Comparison of ENCODE assay signal across 23 cellular contexts in genomic region chr18:33946322-33946721, GRCh38.
DNase-seq lines count a peak whose midpoint lies in the region; ATAC-seq, FAIRE-seq and TF ChIP-seq lines count a peak whose summit lies in the region.
"Had no signal": no experiment of that assay in that cellular context is flagged by ENCODE, and none has a peak within 500 bp of the region (broad histone marks: within the 10 kb centered on the region; RNA-seq: fewer than 3 reads in every experiment).

No MANE protein-coding gene starts in this region.

- H4K20me1 ChIP-seq in astrocyte (ENCODE audit: insufficient read depth, low read length), result no peaks in the 10 kb centered on the region

- H3K36me3 ChIP-seq in SK-N-MC (ENCODE audit: insufficient read depth, low read length) (no peaks in the 10 kb centered on the region), astrocyte (ENCODE audit: insufficient read depth, low read length) (no peaks in the 10 kb centered on the region)
- H3K36me3 ChIP-seq: BE2C, HAP-1 had no signal

- no peaks in the 10 kb centered on the region for H3K27me3 Mint-ChIP-seq in astrocyte (ENCODE audit: low read depth, unreplicated experiment)
- H3K27me3 Mint-ChIP-seq in effector memory CD8-positive, alpha-beta T cell, result no peaks in the 10 kb centered on the region
- H3K27me3 Mint-ChIP-seq: CD4-positive, CD25-positive, alpha-beta regulatory T cell; CD8-positive, alpha-beta memory T cell had no signal

- H2AFZ ChIP-seq in astrocyte (ENCODE audit: low read depth, low read length), result no peak overlapping the region
- H2AFZ ChIP-seq: GM23248 had no signal

- no peak for ATAC-seq in effector memory CD8-positive, alpha-beta T cell (replicated peaks)
- no peak for ATAC-seq in HG02981 (IDR thresholded peaks at IDR 0.05; ENCODE audit: unreplicated experiment)

- H3K27ac ChIP-seq in SK-N-MC, result no peak overlapping the region
- H3K27ac ChIP-seq in astrocyte (ENCODE audit: low read depth, low read length), result no peak overlapping the region
- H3K27ac ChIP-seq: GM23248, HL-60 had no signal

- no peaks in the 10 kb centered on the region for H3K79me2 ChIP-seq in astrocyte (ENCODE audit: insufficient read depth, low read length)

- H3K4me1 Mint-ChIP-seq in astrocyte (ENCODE audit: low read depth, unreplicated experiment), result peaks cover 7% of the 10 kb centered on the region
- H3K4me1 Mint-ChIP-seq in effector memory CD8-positive, alpha-beta T cell (ENCODE audit: low read depth in 2 of 2), result no peaks in the 10 kb centered on the region
- H3K4me1 Mint-ChIP-seq: CD4-positive, CD25-positive, alpha-beta regulatory T cell; CD8-positive, alpha-beta memory T cell had no signal

- H3K9me3 Mint-ChIP-seq in astrocyte (ENCODE audit: unreplicated experiment), result no peaks in the 10 kb centered on the region
- H3K9me3 Mint-ChIP-seq in effector memory CD8-positive, alpha-beta T cell, result peaks cover 4% of the 10 kb centered on the region in 2 donors

- no peak overlapping the region for H3K4me2 ChIP-seq in astrocyte (ENCODE audit: low read length)

- H3K4me3 Mint-ChIP-seq in astrocyte (ENCODE audit: unreplicated experiment), result no peak overlapping the region
- no peak overlapping the region for H3K4me3 Mint-ChIP-seq in effector memory CD8-positive, alpha-beta T cell
- H3K4me3 Mint-ChIP-seq: CD4-positive, CD25-positive, alpha-beta regulatory T cell; CD8-positive, alpha-beta memory T cell had no signal

- no peak overlapping the region for H3K9ac ChIP-seq in SK-N-MC (ENCODE audit: insufficient read length)
- no peak overlapping the region for H3K9ac ChIP-seq in astrocyte (ENCODE audit: low read length)
- H3K9ac ChIP-seq: GM23248 had no signal

- no peaks in the 10 kb centered on the region for H3K4me1 ChIP-seq in astrocyte (ENCODE audit: insufficient read depth, low read length)
- H3K4me1 ChIP-seq: BE2C, HAP-1 had no signal

- TF ChIP-seq CTCF in astrocyte (IDR thresholded peaks at IDR 0.05; ENCODE audit: insufficient read depth, low read depth, low read length), result no peak
- TF ChIP-seq CTCF in fibroblast of mammary gland (conservative IDR thresholded peaks at IDR 0.05; ENCODE audit: control insufficient read depth, insufficient read depth, low read depth, low read length), result no peak

- DNase-seq in SK-N-MC (ENCODE audit: low read depth, low spot score), result peak; percentile 39
- peak; percentile 25 for DNase-seq in astrocyte (ENCODE audit: low read depth)
- DNase-seq in fibroblast of mammary gland (ENCODE audit: low read depth), result peak; percentile 2
- no peak for DNase-seq in stimulated activated naive CD4-positive, alpha-beta T cell treated with Interleukin-2 at 50 U/mL for 16 hours (lab: John Stamatoyannopoulos, UW)
- DNase-seq in effector memory CD8-positive, alpha-beta T cell, result no peak
- DNase-seq in activated CD4-positive, alpha-beta T cell treated with anti-CD3 and anti-CD28 coated beads for 1 hour, result no peak
- DNase-seq: BE2C; C1 segment of cervical spinal cord; CD4-positive, CD25-positive, alpha-beta regulatory T cell; CD8-positive, alpha-beta memory T cell; COR-L47; DMS 273 treated with DMSO at 0.1 percent for 48 hours; DMS53; DND-41; EL; GM23248; IMR-90 had no signal

- no peak overlapping the region for H3K27ac Mint-ChIP-seq in astrocyte (ENCODE audit: unreplicated experiment)
- H3K27ac Mint-ChIP-seq in effector memory CD8-positive, alpha-beta T cell, result no peak overlapping the region
- H3K27ac Mint-ChIP-seq: CD4-positive, CD25-positive, alpha-beta regulatory T cell; CD8-positive, alpha-beta memory T cell had no signal

- H3K9me3 ChIP-seq in SK-N-MC (ENCODE audit: low read depth, low read length) (no peaks in the 10 kb centered on the region), astrocyte (ENCODE audit: insufficient read depth, low read depth, low read length) (no peaks in the 10 kb centered on the region)
- H3K9me3 ChIP-seq: BE2C, HAP-1 had no signal

- no peaks in the 10 kb centered on the region for H3K36me3 Mint-ChIP-seq in astrocyte (ENCODE audit: low read depth, unreplicated experiment)
- no peaks in the 10 kb centered on the region for H3K36me3 Mint-ChIP-seq in effector memory CD8-positive, alpha-beta T cell (ENCODE audit: insufficient read depth)
- H3K36me3 Mint-ChIP-seq: CD4-positive, CD25-positive, alpha-beta regulatory T cell; CD8-positive, alpha-beta memory T cell had no signal

- no peak for FAIRE-seq in astrocyte (lab: Jason Lieb, UNC)
- peak; percentile 68 for FAIRE-seq in islet of Langerhans (lab: Jason Lieb, UNC)
- FAIRE-seq: GM12878, HTR-8/SVneo had no signal

- H3K4me3 ChIP-seq in SK-N-MC (no peak overlapping the region), astrocyte (ENCODE audit: insufficient read depth, low read depth, low read length) (no peak overlapping the region), fibroblast of mammary gland (ENCODE audit: control insufficient read depth, low read depth, low read length) (no peak overlapping the region)
- H3K4me3 ChIP-seq: GM12878, GM23248, HAP-1 had no signal

- no peaks in the 10 kb centered on the region for H3K27me3 ChIP-seq in astrocyte (ENCODE audit: insufficient read depth, low read length)
- H3K27me3 ChIP-seq: BE2C had no signal

Comparison
In these comparisons a context has a peak if more than half of its experiments do, and no peak if none do; other contexts are left out.
1. DNase-seq: peak in SK-N-MC (single experiment), astrocyte (single experiment) and fibroblast of mammary gland (single experiment); none in stimulated activated naive CD4-positive, alpha-beta T cell treated with Interleukin-2 at 50 U/mL for 16 hours (single experiment), effector memory CD8-positive, alpha-beta T cell (0 of 3) and activated CD4-positive, alpha-beta T cell treated with anti-CD3 and anti-CD28 coated beads for 1 hour (single experiment).